Comparison of ENCODE assay signal across 15 cellular contexts in the genomic region with DNA sequence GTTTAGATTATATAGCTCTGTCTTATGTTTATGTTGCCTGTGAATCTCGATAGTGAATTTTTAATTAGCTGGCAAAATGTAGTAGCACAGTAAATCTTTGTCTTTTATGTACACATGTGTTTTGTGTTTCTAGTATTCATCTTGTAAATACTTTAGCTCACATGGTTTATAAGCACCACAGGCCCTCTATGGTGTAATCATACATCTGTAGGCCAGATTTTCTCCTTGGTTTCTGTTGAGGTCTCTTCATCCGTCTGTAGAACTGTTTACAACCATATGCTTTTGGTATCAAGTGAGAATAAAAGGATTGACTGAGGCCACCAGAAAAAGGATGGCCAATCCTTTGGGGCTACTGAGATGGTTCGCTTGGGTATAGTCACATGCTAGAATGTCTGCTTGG. TPM values are rescaled to one million over a fixed set of nuclear protein-coding genes. Genes with fewer than 3 reads are reported as not detected.
"Had no signal": no experiment of that assay in that cellular context is flagged by ENCODE, and none has a peak within 500 bp of the region (broad histone marks: within the 10 kb centered on the region; RNA-seq: fewer than 3 reads in every experiment).

No MANE protein-coding gene starts in this region.

- H3K36me3 Mint-ChIP-seq: activated naive CD8-positive, alpha-beta T cell treated with anti-CD3 and anti-CD28 coated beads for 36 hours had no signal

- H3K27me3 Mint-ChIP-seq: activated naive CD8-positive, alpha-beta T cell treated with anti-CD3 and anti-CD28 coated beads for 36 hours; stimulated activated naive CD8-positive, alpha-beta T cell treated with anti-CD3 and anti-CD28 coated beads, Interleukin-15, amount 100 ng/mL, for 72 hours had no signal

- H3K27ac Mint-ChIP-seq: activated naive CD8-positive, alpha-beta T cell treated with anti-CD3 and anti-CD28 coated beads for 36 hours; stimulated activated naive CD8-positive, alpha-beta T cell treated with anti-CD3 and anti-CD28 coated beads, Interleukin-15, amount 100 ng/mL, for 72 hours had no signal

- H3K4me1 Mint-ChIP-seq: activated naive CD8-positive, alpha-beta T cell treated with anti-CD3 and anti-CD28 coated beads for 36 hours; stimulated activated naive CD8-positive, alpha-beta T cell treated with anti-CD3 and anti-CD28 coated beads, Interleukin-15, amount 100 ng/mL, for 72 hours had no signal

- DNase-seq: activated CD4-positive, alpha-beta T cell treated with anti-CD3 and anti-CD28 coated beads for 1 hour; activated CD4-positive, alpha-beta T cell treated with anti-CD3 and anti-CD28 coated beads, Interleukin-2, amount 50 U/mL, for 48 hours; activated effector memory CD4-positive, alpha-beta T cell treated with anti-CD3 and anti-CD28 coated beads, Interleukin-2, amount 50 U/mL, for 16 hours; activated naive CD8-positive, alpha-beta T cell treated with anti-CD3 and anti-CD28 coated beads for 36 hours; activated T-cell treated with anti-CD3 and anti-CD28 coated beads, Interleukin-2, amount 50 U/mL, for 4 hours; anterior cingulate cortex; cerebellar nuclear complex; dermis blood vessel endothelial cell; ovary; stimulated activated CD4-positive, alpha-beta T cell treated with anti-CD3 and anti-CD28 coated beads, Interleukin-4, amount 100 ng/mL, for 24 hours; stimulated activated naive CD8-positive, alpha-beta T cell treated with anti-CD3 and anti-CD28 coated beads, Interleukin-15, amount 100 ng/mL, for 72 hours; T-helper 9 cell had no signal

- H3K4me3 Mint-ChIP-seq: activated naive CD8-positive, alpha-beta T cell treated with anti-CD3 and anti-CD28 coated beads for 36 hours; activated T-cell treated with anti-CD3 and anti-CD28 coated beads, Interleukin-2, amount 50 U/mL, for 4 hours; neural crest cell; stimulated activated naive CD8-positive, alpha-beta T cell treated with anti-CD3 and anti-CD28 coated beads, Interleukin-15, amount 100 ng/mL, for 72 hours had no signal

- ATAC-seq: activated T-cell treated with anti-CD3 and anti-CD28 coated beads, Interleukin-2, amount 50 U/mL, for 4 hours; gastroesophageal sphincter; stimulated activated naive CD8-positive, alpha-beta T cell treated with anti-CD3 and anti-CD28 coated beads, Interleukin-15, amount 100 ng/mL, for 72 hours had no signal

- H3K9me3 Mint-ChIP-seq: neural crest cell had no signal

- H3K4me3 ChIP-seq: gastroesophageal sphincter, ovary, thoracic aorta had no signal

RNA-seq across cellular contexts. Expression of a gene that starts 45.0 kb away (rescaled TPM):
- total RNA-seq: activated naive CD8-positive, alpha-beta T cell treated with anti-CD3 and anti-CD28 coated beads for 36 hours; activated T-cell treated with anti-CD3 and anti-CD28 coated beads, Interleukin-2, amount 50 U/mL, for 4 hours; dermis blood vessel endothelial cell; neural crest cell had no signal
